30 cellular contexts compared by ENCODE assay signal in genomic region chr7:138804618-138805017, GRCh38. TPM values are rescaled to one million over a fixed set of nuclear protein-coding genes. Genes with fewer than 3 reads are reported as not detected.
DNase-seq lines count a peak whose midpoint lies in the region; ATAC-seq, FAIRE-seq and TF ChIP-seq lines count a peak whose summit lies in the region.
"Had no signal": no experiment of that assay in that cellular context is flagged by ENCODE, and none has a peak within 500 bp of the region (broad histone marks: within the 10 kb centered on the region; RNA-seq: fewer than 3 reads in every experiment).

No MANE protein-coding gene starts in this region.

- no peak for TF ChIP-seq POLR2A in GM12892 (IDR thresholded peaks at IDR 0.05; ENCODE audit: low read depth, low read length)
- TF ChIP-seq POLR2A in prostate gland (IDR thresholded peaks at IDR 0.05): no peak

- H3K4me3 ChIP-seq in prostate gland (no peak overlapping the region), mucosa of descending colon (no peak overlapping the region)
- H3K4me3 ChIP-seq: BLaER1, GM12878 had no signal

- no peaks in the 10 kb centered on the region for H3K27me3 ChIP-seq in prostate gland (replicated peaks; ENCODE audit: insufficient read depth)
- H3K27me3 ChIP-seq: BE2C, BLaER1 had no signal

- peak; percentile 40 for ATAC-seq in activated T-helper 17 cell treated with anti-CD3 and anti-CD28 coated beads, Interleukin-2, amount 50 U/mL, for 72 hours (replicated peaks)
- ATAC-seq in mucosa of descending colon: no peak
- ATAC-seq: GM12878 had no signal

- no peaks in the 10 kb centered on the region for H3K9me3 ChIP-seq in prostate gland
- no peaks in the 10 kb centered on the region for H3K9me3 ChIP-seq in mucosa of descending colon
- H3K9me3 ChIP-seq: BE2C had no signal

- 65% methylated on average over 1 of the region's 1 CpG for WGBS in prostate gland

- no peaks in the 10 kb centered on the region for H3K4me1 ChIP-seq in prostate gland (replicated peaks)
- no peaks in the 10 kb centered on the region for H3K4me1 ChIP-seq in mucosa of descending colon (ENCODE audit: low read depth)
- H3K4me1 ChIP-seq: BE2C, BLaER1 had no signal

- no peak overlapping the region for H3K27ac Mint-ChIP-seq in activated CD4-positive, alpha-beta memory T cell treated with anti-CD3 and anti-CD28 coated beads for 36 hours
- no peak overlapping the region for H3K27ac Mint-ChIP-seq in activated CD4-positive, alpha-beta memory T cell treated with anti-CD3 and anti-CD28 coated beads, Interleukin-2, amount 10 ng/mL, durations not matched to agents 7 days and 5 days
- H3K27ac Mint-ChIP-seq in activated T-helper 17 cell treated with anti-CD3 and anti-CD28 coated beads, Interleukin-2, amount 50 U/mL, for 72 hours: no peak overlapping the region
- H3K27ac Mint-ChIP-seq: CD14-positive monocyte; CD4-positive, alpha-beta memory T cell; CD4-positive, CD25-positive, alpha-beta regulatory T cell had no signal

- no peak for TF ChIP-seq CTCF in prostate gland (IDR thresholded peaks at IDR 0.05)
- TF ChIP-seq CTCF in mucosa of descending colon (IDR thresholded peaks at IDR 0.05): no peak

- no peak overlapping the region for H3K27ac ChIP-seq in prostate gland
- H3K27ac ChIP-seq: BLaER1 had no signal

- peak; percentile 15 for DNase-seq in activated CD4-positive, alpha-beta memory T cell treated with anti-CD3 and anti-CD28 coated beads for 36 hours
- no peak for DNase-seq in activated CD4-positive, alpha-beta memory T cell treated with anti-CD3 and anti-CD28 coated beads, Interleukin-2, amount 10 ng/mL, durations not matched to agents 7 days and 5 days
- DNase-seq in GM12892 (ENCODE audit: insufficient read length): no peak
- DNase-seq in prostate gland (ENCODE audit: low spot score): no peak
- DNase-seq in mucosa of descending colon: no peak
- DNase-seq: 8988T; ACHN; BE2C; C1 segment of cervical spinal cord; CD4-positive, alpha-beta memory T cell; CD4-positive, CD25-positive, alpha-beta regulatory T cell; CD8-positive, alpha-beta memory T cell; COR-L47; DMS 273 treated with DMSO at 0.1 percent for 48 hours; DMS153; DMS53; DMS79; DND-41; EL; GDM1 had no signal

- H3K9me3 Mint-ChIP-seq in activated CD4-positive, alpha-beta memory T cell treated with anti-CD3 and anti-CD28 coated beads for 36 hours: peaks cover 5% of the 10 kb centered on the region
- no peaks in the 10 kb centered on the region for H3K9me3 Mint-ChIP-seq in activated CD4-positive, alpha-beta memory T cell treated with anti-CD3 and anti-CD28 coated beads, Interleukin-2, amount 10 ng/mL, durations not matched to agents 7 days and 5 days
- H3K9me3 Mint-ChIP-seq in activated T-helper 17 cell treated with anti-CD3 and anti-CD28 coated beads, Interleukin-2, amount 50 U/mL, for 72 hours: peaks cover 4% of the 10 kb centered on the region

- H3K4me1 Mint-ChIP-seq in activated CD4-positive, alpha-beta memory T cell treated with anti-CD3 and anti-CD28 coated beads for 36 hours (ENCODE audit: low read depth): peaks cover 3% of the 10 kb centered on the region
- peaks cover 13% of the 10 kb centered on the region for H3K4me1 Mint-ChIP-seq in activated CD4-positive, alpha-beta memory T cell treated with anti-CD3 and anti-CD28 coated beads, Interleukin-2, amount 10 ng/mL, durations not matched to agents 7 days and 5 days
- H3K4me1 Mint-ChIP-seq in activated T-helper 17 cell treated with anti-CD3 and anti-CD28 coated beads, Interleukin-2, amount 50 U/mL, for 72 hours: no peaks in the 10 kb centered on the region
- H3K4me1 Mint-ChIP-seq: CD14-positive monocyte; CD4-positive, alpha-beta memory T cell; CD4-positive, CD25-positive, alpha-beta regulatory T cell; CD8-positive, alpha-beta memory T cell had no signal

- POLR2A ChIA-PET in activated CD4-positive, alpha-beta memory T cell treated with anti-CD3 and anti-CD28 coated beads for 36 hours (lab: Charles Lee): interaction anchor here (0.6 kb wide), 1 partner anchor 36 kb away, joined by 3 read pairs; no protein-coding TSS in a partner anchor
- POLR2A ChIA-PET in activated CD4-positive, alpha-beta memory T cell treated with anti-CD3 and anti-CD28 coated beads, Interleukin-2, amount 10 ng/mL, durations not matched to agents 7 days and 5 days (lab: Charles Lee): no interaction called here

- intact Hi-C loops in activated CD4-positive, alpha-beta memory T cell treated with anti-CD3 and anti-CD28 coated beads for 36 hours (cut with micrococcal nuclease): loop anchor here (2.0 kb wide), 1 partner anchor 52 kb away; no protein-coding TSS in a partner anchor
- intact Hi-C loops in prostate gland (cut with DNase I): no loop called here
- intact Hi-C loops in mucosa of descending colon (cut with DNase I, micrococcal nuclease): no loop called here

- peaks cover 2% of the 10 kb centered on the region for H3K27me3 Mint-ChIP-seq in activated CD4-positive, alpha-beta memory T cell treated with anti-CD3 and anti-CD28 coated beads for 36 hours
- peaks cover 3% of the 10 kb centered on the region for H3K27me3 Mint-ChIP-seq in activated CD4-positive, alpha-beta memory T cell treated with anti-CD3 and anti-CD28 coated beads, Interleukin-2, amount 10 ng/mL, durations not matched to agents 7 days and 5 days
- peaks cover 3% of the 10 kb centered on the region for H3K27me3 Mint-ChIP-seq in activated T-helper 17 cell treated with anti-CD3 and anti-CD28 coated beads, Interleukin-2, amount 50 U/mL, for 72 hours

- H3K36me3 ChIP-seq in prostate gland (no peaks in the 10 kb centered on the region), mucosa of descending colon (ENCODE audit: low read depth) (no peaks in the 10 kb centered on the region)
- H3K36me3 ChIP-seq: BE2C, BLaER1 had no signal

- CTCF ChIA-PET in activated CD4-positive, alpha-beta memory T cell treated with anti-CD3 and anti-CD28 coated beads for 36 hours (lab: Charles Lee): no interaction called here
- CTCF ChIA-PET in activated CD4-positive, alpha-beta memory T cell treated with anti-CD3 and anti-CD28 coated beads, Interleukin-2, amount 10 ng/mL, durations not matched to agents 7 days and 5 days (lab: Charles Lee): no interaction called here

- H3K4me3 Mint-ChIP-seq in activated CD4-positive, alpha-beta memory T cell treated with anti-CD3 and anti-CD28 coated beads for 36 hours: no peak overlapping the region
- no peak overlapping the region for H3K4me3 Mint-ChIP-seq in activated CD4-positive, alpha-beta memory T cell treated with anti-CD3 and anti-CD28 coated beads, Interleukin-2, amount 10 ng/mL, durations not matched to agents 7 days and 5 days
- H3K4me3 Mint-ChIP-seq in activated T-helper 17 cell treated with anti-CD3 and anti-CD28 coated beads, Interleukin-2, amount 50 U/mL, for 72 hours: no peak overlapping the region
- H3K4me3 Mint-ChIP-seq: CD14-positive monocyte; CD4-positive, alpha-beta memory T cell; CD4-positive, CD25-positive, alpha-beta regulatory T cell; CD8-positive, alpha-beta memory T cell had no signal

- H3K36me3 Mint-ChIP-seq in activated CD4-positive, alpha-beta memory T cell treated with anti-CD3 and anti-CD28 coated beads for 36 hours: no peaks in the 10 kb centered on the region
- no peaks in the 10 kb centered on the region for H3K36me3 Mint-ChIP-seq in activated CD4-positive, alpha-beta memory T cell treated with anti-CD3 and anti-CD28 coated beads, Interleukin-2, amount 10 ng/mL, durations not matched to agents 7 days and 5 days (ENCODE audit: low read depth)
- H3K36me3 Mint-ChIP-seq in activated T-helper 17 cell treated with anti-CD3 and anti-CD28 coated beads, Interleukin-2, amount 50 U/mL, for 72 hours (ENCODE audit: low read depth): no peaks in the 10 kb centered on the region
- H3K36me3 Mint-ChIP-seq: CD14-positive monocyte; CD4-positive, CD25-positive, alpha-beta regulatory T cell had no signal

- FAIRE-seq in GM12892 (lab: Jason Lieb, UNC): peak; percentile 21
- FAIRE-seq: A204.1, GM12878, GM19239 had no signal

RNA-seq across cellular contexts. Expression of gene ATP6V0A4, which starts 6.6 kb away (rescaled TPM):
- total RNA-seq in activated CD4-positive, alpha-beta memory T cell treated with anti-CD3 and anti-CD28 coated beads for 36 hours: 1 to 10 TPM; 1.7 TPM
- total RNA-seq in activated CD4-positive, alpha-beta memory T cell treated with anti-CD3 and anti-CD28 coated beads, Interleukin-2, amount 10 ng/mL, durations not matched to agents 7 days and 5 days: under 1 TPM in 1 of 2 experiments, not detected in 1; 0.23 TPM
- polyA plus RNA-seq in GM12892 (2012; ENCODE audit: missing spikeins): 0.17 TPM
- 1 to 10 TPM in 1 of 2 donors, under 1 TPM in 1; 0.42 to 5.5 TPM for total RNA-seq in activated T-helper 17 cell treated with anti-CD3 and anti-CD28 coated beads, Interleukin-2, amount 50 U/mL, for 72 hours
- total RNA-seq in prostate gland (1 to 10 TPM in 1 of 2 donors, under 1 TPM in 1; 0.62 to 1.2 TPM), mucosa of descending colon (not detected)
- total RNA-seq: A673; CD4-positive, alpha-beta memory T cell; CD4-positive, CD25-positive, alpha-beta regulatory T cell; CD8-positive, alpha-beta memory T cell; G401; GM12878 had no signal
- polyA plus RNA-seq: AG04450; CD14-positive monocyte; CD4-positive, alpha-beta memory T cell; CD4-positive, CD25-positive, alpha-beta regulatory T cell; CD8-positive, alpha-beta memory T cell; GM12878 had no signal

RNA-seq across cellular contexts. Expression of gene TMEM213, which starts 6.8 kb away (rescaled TPM):
- under 1 TPM; 0.19 to 0.39 TPM for total RNA-seq in activated CD4-positive, alpha-beta memory T cell treated with anti-CD3 and anti-CD28 coated beads for 36 hours
- 1 to 10 TPM in 1 of 2 experiments, under 1 TPM in 1; 0.73 to 1.1 TPM for total RNA-seq in activated CD4-positive, alpha-beta memory T cell treated with anti-CD3 and anti-CD28 coated beads, Interleukin-2, amount 10 ng/mL, durations not matched to agents 7 days and 5 days
- polyA plus RNA-seq in GM12892 (2012; ENCODE audit: missing spikeins): not detected
- total RNA-seq in activated T-helper 17 cell treated with anti-CD3 and anti-CD28 coated beads, Interleukin-2, amount 50 U/mL, for 72 hours: under 1 TPM in 1 of 2 donors, not detected in 1; 0.50 TPM
- total RNA-seq in prostate gland (under 1 TPM in 1 of 2 donors, not detected in 1; 0.55 TPM), mucosa of descending colon (not detected)
- total RNA-seq: A673; CD4-positive, alpha-beta memory T cell; CD4-positive, CD25-positive, alpha-beta regulatory T cell; CD8-positive, alpha-beta memory T cell; Daoy; G401; GM12878 had no signal
- polyA plus RNA-seq: AG04450; CD14-positive monocyte; CD4-positive, alpha-beta memory T cell; GM12878 had no signal
